In the genomic region with DNA sequence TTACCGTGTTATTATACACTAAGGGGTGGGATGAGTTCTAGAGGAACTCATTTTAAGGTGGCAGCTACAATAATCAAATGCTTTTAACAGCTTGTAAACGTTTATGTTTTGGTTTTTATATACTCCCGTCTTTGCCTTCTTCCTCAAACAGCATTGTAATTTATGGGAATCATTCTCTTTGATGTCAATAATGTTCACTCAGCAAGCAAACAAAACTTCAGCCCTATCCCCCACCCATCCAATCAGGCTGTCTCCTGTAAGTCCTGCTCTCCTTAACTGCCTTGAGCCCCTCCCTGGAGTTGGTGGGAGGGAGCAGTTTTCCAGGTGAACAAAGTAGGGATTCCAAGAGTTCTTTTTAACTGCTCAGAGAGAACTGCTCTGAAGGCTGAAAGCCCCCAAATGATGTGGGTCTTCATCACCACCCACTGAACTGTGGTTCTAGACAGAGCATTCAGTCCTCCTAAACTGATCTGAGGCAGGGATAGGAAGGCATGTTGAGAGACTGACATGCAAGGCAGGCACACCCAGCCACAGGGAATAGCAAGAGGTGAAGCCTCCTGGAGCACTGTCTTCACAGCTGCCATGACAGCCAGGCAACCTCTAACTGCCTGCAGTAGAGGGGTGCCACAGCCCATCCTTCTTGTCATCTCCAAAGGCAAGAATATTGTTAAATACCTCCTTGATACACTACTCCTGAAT, we compare ENCODE assay signal across 21 cellular contexts. TPM values are rescaled to one million over a fixed set of nuclear protein-coding genes. Genes with fewer than 3 reads are reported as not detected.
"Had no signal": no experiment of that assay in that cellular context is flagged by ENCODE, and none has a peak within 500 bp of the region (broad histone marks: within the 10 kb centered on the region; RNA-seq: fewer than 3 reads in every experiment).

No MANE protein-coding gene starts in this region.

- H3K9me3 ChIP-seq: breast epithelium had no signal

- H3K36me3 ChIP-seq: breast epithelium had no signal

- H3K27me3 ChIP-seq: breast epithelium had no signal

- DNase-seq: activated CD4-positive, alpha-beta T cell treated with anti-CD3 and anti-CD28 coated beads for 48 hours; activated CD4-positive, alpha-beta T cell treated with anti-CD3 and anti-CD28 coated beads, Interleukin-2, amount 50 U/mL, for 4 hours; activated CD4-positive, CD25-positive, alpha-beta regulatory T cell treated with anti-CD3 and anti-CD28 coated beads, Interleukin-2, amount 50 U/mL, for 72 hours; activated CD8-positive, alpha-beta memory T cell treated with anti-CD3 and anti-CD28 coated beads, Interleukin-2, amount 50 U/mL, for 48 hours; activated CD8-positive, alpha-beta T cell treated with anti-CD3 and anti-CD28 coated beads, Interleukin-2, amount 10 ng/mL, durations not matched to agents 7 days and 5 days; activated T-cell treated with anti-CD3 and anti-CD28 coated beads, Interleukin-2, amount 50 U/mL, for 1 hour; aorta; Kasumi-1; KBM-7; NCI-H1092; NCI-H1930; NCI-H2171; NCI-H345; NCI-H524; NCI-H82; SIG-M5; T-cell; T-helper 2 cell; T1000 had no signal

- H3K4me3 ChIP-seq: breast epithelium had no signal

- H3K27ac ChIP-seq: breast epithelium had no signal

- H3K4me1 ChIP-seq: breast epithelium had no signal

- ATAC-seq: activated CD8-positive, alpha-beta T cell treated with anti-CD3 and anti-CD28 coated beads, Interleukin-2, amount 10 ng/mL, durations not matched to agents 7 days and 5 days; T-cell had no signal

RNA-seq across cellular contexts. Expression of gene MYO5B, which starts 17.5 kb away (rescaled TPM):
- total RNA-seq: activated CD8-positive, alpha-beta T cell treated with anti-CD3 and anti-CD28 coated beads, Interleukin-2, amount 10 ng/mL, durations not matched to agents 7 days and 5 days; OCI-LY7 had no signal
